ENCODE assay signal across 14 cellular contexts in genomic region chr9:69573666-69574456, GRCh38.
DNase-seq lines count a peak whose midpoint lies in the region; ATAC-seq and TF ChIP-seq lines count a peak whose summit lies in the region.
"Had no signal": no experiment of that assay in that cellular context is flagged by ENCODE, and none has a peak within 500 bp of the region (broad histone marks: within the 10 kb centered on the region; RNA-seq: fewer than 3 reads in every experiment).

No MANE protein-coding gene starts in this region.

- intact Hi-C loops in left colon (cut with DNase I, micrococcal nuclease) = no loop called here

- TF ChIP-seq CTCF in AG04450 (IDR thresholded peaks at IDR 0.05; ENCODE audit: low read depth, low read length) = no peak

- H3K27ac ChIP-seq in AG04450 (ENCODE audit: low read depth, low read length) = no peak overlapping the region
- H3K27ac ChIP-seq: dorsolateral prefrontal cortex had no signal

- H3K27me3 ChIP-seq in AG04450 (ENCODE audit: control insufficient read depth, insufficient read depth, low read length) = no peaks in the 10 kb centered on the region
- H3K27me3 ChIP-seq: dorsolateral prefrontal cortex had no signal

- no peak overlapping the region for H3K4me3 ChIP-seq in AG04450 (ENCODE audit: low read depth, low read length)
- H3K4me3 ChIP-seq: dorsolateral prefrontal cortex had no signal

- ATAC-seq in left colon (peak; percentile 45), HG02678 (IDR thresholded peaks at IDR 0.05; ENCODE audit: unreplicated experiment) (no peak)
- ATAC-seq in effector memory CD8-positive, alpha-beta T cell (replicated peaks) = no peak
- ATAC-seq: stimulated activated effector memory CD8-positive, alpha-beta T cell treated with anti-CD3 and anti-CD28 coated beads, Interleukin-12 subunit alpha, Interleukin-12 subunit beta, amount 100 ng/mL, for 72 hours had no signal

- no peak overlapping the region for H3K27ac Mint-ChIP-seq in effector memory CD8-positive, alpha-beta T cell
- H3K27ac Mint-ChIP-seq: CD14-positive monocyte; stimulated activated effector memory CD8-positive, alpha-beta T cell treated with anti-CD3 and anti-CD28 coated beads, Interleukin-12 subunit alpha, Interleukin-12 subunit beta, amount 100 ng/mL, for 72 hours; type B pancreatic cell had no signal

- DNase-seq in AG04450 (ENCODE audit: low read depth, low spot score) (peak; percentile 21), HS-5 (ENCODE audit: low read depth) (peak; percentile 44), brain pericyte (ENCODE audit: low read depth, low spot score) (peak; percentile 31), left colon (no peak), COLO829 (ENCODE audit: low spot score) (no peak), NCI-H128 (lab: John Stamatoyannopoulos, UW; ENCODE audit: unreplicated experiment) (no peak)
- no peak for DNase-seq in effector memory CD8-positive, alpha-beta T cell
- DNase-seq: amniotic stem cell; dorsolateral prefrontal cortex; stimulated activated CD4-positive, alpha-beta T cell treated with anti-CD3 and anti-CD28 coated beads, Interleukin-4, amount 100 ng/mL, for 4 hours had no signal

- H3K27me3 Mint-ChIP-seq in effector memory CD8-positive, alpha-beta T cell = peaks cover 10 to 19% of the 10 kb centered on the region in 2 donors

- H3K9me3 ChIP-seq in AG04450 (ENCODE audit: control insufficient read depth, insufficient read depth, low read length) = no peaks in the 10 kb centered on the region

- H3K4me3 Mint-ChIP-seq in effector memory CD8-positive, alpha-beta T cell = no peak overlapping the region
- H3K4me3 Mint-ChIP-seq: CD14-positive monocyte; stimulated activated effector memory CD8-positive, alpha-beta T cell treated with anti-CD3 and anti-CD28 coated beads, Interleukin-12 subunit alpha, Interleukin-12 subunit beta, amount 100 ng/mL, for 72 hours; type B pancreatic cell had no signal

- CTCF ChIA-PET in AG04450 (lab: Charles Lee) = interaction anchor here (1.2 kb wide), 1 partner anchor 304 kb away, joined by 3 read pairs; no protein-coding TSS in a partner anchor

- POLR2A ChIA-PET in AG04450 (lab: Yijun Ruan, JAX) = no interaction called here

- no peaks in the 10 kb centered on the region for H3K9me3 Mint-ChIP-seq in effector memory CD8-positive, alpha-beta T cell
- H3K9me3 Mint-ChIP-seq: stimulated activated effector memory CD8-positive, alpha-beta T cell treated with anti-CD3 and anti-CD28 coated beads, Interleukin-12 subunit alpha, Interleukin-12 subunit beta, amount 100 ng/mL, for 72 hours; type B pancreatic cell had no signal

- H3K36me3 Mint-ChIP-seq in effector memory CD8-positive, alpha-beta T cell (ENCODE audit: insufficient read depth) = no peaks in the 10 kb centered on the region
- H3K36me3 Mint-ChIP-seq: CD14-positive monocyte; stimulated activated effector memory CD8-positive, alpha-beta T cell treated with anti-CD3 and anti-CD28 coated beads, Interleukin-12 subunit alpha, Interleukin-12 subunit beta, amount 100 ng/mL, for 72 hours; type B pancreatic cell had no signal

- no peaks in the 10 kb centered on the region for H3K4me1 Mint-ChIP-seq in effector memory CD8-positive, alpha-beta T cell (ENCODE audit: low read depth in 2 of 2)
- H3K4me1 Mint-ChIP-seq: CD14-positive monocyte; stimulated activated effector memory CD8-positive, alpha-beta T cell treated with anti-CD3 and anti-CD28 coated beads, Interleukin-12 subunit alpha, Interleukin-12 subunit beta, amount 100 ng/mL, for 72 hours had no signal

Comparison
In these comparisons a context has a peak if more than half of its experiments do, and no peak if none do; other contexts are left out.
1. DNase-seq: peak in AG04450 (single experiment), HS-5 (single experiment) and brain pericyte (single experiment); none in left colon (0 of 2), COLO829 (single experiment), NCI-H128 (single experiment) and effector memory CD8-positive, alpha-beta T cell (0 of 3).